Comparison of ENCODE assay signal across 8 cellular contexts in the genomic region with DNA sequence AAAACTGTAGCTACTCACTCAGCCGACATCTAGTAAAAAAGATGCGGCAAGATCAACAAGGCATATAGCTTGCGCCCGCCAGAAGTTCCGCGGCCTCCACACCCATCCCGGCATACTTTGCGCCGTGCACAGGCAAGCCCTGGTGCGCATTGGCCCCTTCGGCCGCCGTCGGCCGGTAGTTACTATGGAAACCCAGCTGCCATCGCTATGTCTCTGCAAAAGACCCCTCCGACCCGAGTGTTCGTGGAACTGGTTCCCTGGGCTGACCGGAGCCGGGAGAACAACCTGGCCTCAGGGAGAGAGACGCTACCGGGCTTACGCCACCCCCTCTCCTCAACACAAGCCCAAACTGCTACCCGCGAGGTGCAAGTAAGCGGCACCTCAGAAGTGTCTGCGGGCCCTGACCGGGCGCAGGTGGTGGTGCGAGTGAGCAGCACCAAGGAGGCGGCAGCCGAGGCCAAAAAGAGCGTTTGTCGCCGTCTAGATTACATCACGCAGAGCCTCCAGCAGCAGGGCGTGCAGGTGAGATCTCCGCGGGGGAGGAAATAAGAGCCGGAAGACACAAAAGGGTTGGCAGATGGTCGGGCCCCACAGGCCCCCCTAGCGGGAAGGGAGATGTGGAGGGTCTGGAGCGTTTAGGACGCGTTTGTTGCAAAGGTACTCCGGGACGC. TPM values are rescaled to one million over a fixed set of nuclear protein-coding genes. Genes with fewer than 3 reads are reported as not detected.
DNase-seq lines count a peak whose midpoint lies in the region; ATAC-seq and TF ChIP-seq lines count a peak whose summit lies in the region.

IRAK1BP1 (plus strand) TSS at position 182 of the 671 bp plus-strand sequence; CDS start at position 208, 26 bp downstream.

- TF ChIP-seq POLR2A in Peyer's patch (IDR thresholded peaks at IDR 0.05), result no peak

- peak within 1 kb of the TSS; percentile 74 for H3K4me3 ChIP-seq in Jurkat, Clone E6-1 (ENCODE audit: low read length)
- peak within 1 kb of the TSS; percentile 63 to 89 (median 72) for H3K4me3 ChIP-seq in Peyer's patch
- peak within 1 kb of the TSS; percentile 95 for H3K4me3 ChIP-seq in fibroblast of pulmonary artery (replicated peaks; ENCODE audit: low read depth, low read length)

- H3K9me3 Mint-ChIP-seq in activated T-helper 1 cell treated with anti-CD3 and anti-CD28 coated beads, Interleukin-12 subunit alpha, Interleukin-12 subunit beta, Interleukin-2, Interleukin-4 antibody, amounts not matched to agents 30 ng/mL and 10 ng/mL and 1 ng/mL, durations not matched to agents 14 hours and 24 hours and 36 hours, result no peaks in the 10 kb centered on the region
- no peaks in the 10 kb centered on the region for H3K9me3 Mint-ChIP-seq in natural killer cell treated with Interleukin-12 subunit alpha and Interleukin-12 subunit beta and Interleukin-15 and Interleukin-18, amount 100 ng/mL, for 72 hours

- peaks cover 0 to 7% (median 0%) of the 10 kb centered on the region in 4 donors for H3K4me1 ChIP-seq in Peyer's patch

- H3K4me1 Mint-ChIP-seq in activated T-helper 1 cell treated with anti-CD3 and anti-CD28 coated beads, Interleukin-12 subunit alpha, Interleukin-12 subunit beta, Interleukin-2, Interleukin-4 antibody, amounts not matched to agents 30 ng/mL and 10 ng/mL and 1 ng/mL, durations not matched to agents 14 hours and 24 hours and 36 hours (ENCODE audit: low read depth), result peaks cover 21% of the 10 kb centered on the region
- peaks cover 10 to 11% of the 10 kb centered on the region in 2 donors for H3K4me1 Mint-ChIP-seq in natural killer cell treated with Interleukin-12 subunit alpha and Interleukin-12 subunit beta and Interleukin-15 and Interleukin-18, amount 100 ng/mL, for 72 hours (ENCODE audit: low read depth in 2 of 2)

- H3K4me3 Mint-ChIP-seq in activated T-helper 1 cell treated with anti-CD3 and anti-CD28 coated beads, Interleukin-12 subunit alpha, Interleukin-12 subunit beta, Interleukin-2, Interleukin-4 antibody, amounts not matched to agents 30 ng/mL and 10 ng/mL and 1 ng/mL, durations not matched to agents 14 hours and 24 hours and 36 hours, result peak within 1 kb of the TSS; percentile 97
- H3K4me3 Mint-ChIP-seq in natural killer cell treated with Interleukin-12 subunit alpha and Interleukin-12 subunit beta and Interleukin-15 and Interleukin-18, amount 100 ng/mL, for 72 hours, result peak within 1 kb of the TSS; percentile 98

- TF ChIP-seq CTCF in Peyer's patch (IDR thresholded peaks at IDR 0.05) (peak in 2 of 6 experiments; percentile 9), fibroblast of pulmonary artery (IDR thresholded peaks at IDR 0.05; ENCODE audit: low read length, missing control alignments) (no peak)

- H3K27ac Mint-ChIP-seq in activated T-helper 1 cell treated with anti-CD3 and anti-CD28 coated beads, Interleukin-12 subunit alpha, Interleukin-12 subunit beta, Interleukin-2, Interleukin-4 antibody, amounts not matched to agents 30 ng/mL and 10 ng/mL and 1 ng/mL, durations not matched to agents 14 hours and 24 hours and 36 hours, result peak within 1 kb of the TSS; percentile 95
- H3K27ac Mint-ChIP-seq in natural killer cell treated with Interleukin-12 subunit alpha and Interleukin-12 subunit beta and Interleukin-15 and Interleukin-18, amount 100 ng/mL, for 72 hours, result peak within 1 kb of the TSS; percentile 89 to 93

- H3K36me3 ChIP-seq in Peyer's patch, result no peaks in the 10 kb centered on the region

- peak; percentile 95 for ATAC-seq in GM21619 (IDR thresholded peaks at IDR 0.05; ENCODE audit: unreplicated experiment)
- peak; percentile 96 to 99 for ATAC-seq in natural killer cell treated with Interleukin-12 subunit alpha and Interleukin-12 subunit beta and Interleukin-15 and Interleukin-18, amount 100 ng/mL, for 72 hours

- H3K36me3 Mint-ChIP-seq in activated T-helper 1 cell treated with anti-CD3 and anti-CD28 coated beads, Interleukin-12 subunit alpha, Interleukin-12 subunit beta, Interleukin-2, Interleukin-4 antibody, amounts not matched to agents 30 ng/mL and 10 ng/mL and 1 ng/mL, durations not matched to agents 14 hours and 24 hours and 36 hours (ENCODE audit: low read depth), result peaks cover 4% of the 10 kb centered on the region
- no peaks in the 10 kb centered on the region for H3K36me3 Mint-ChIP-seq in natural killer cell treated with Interleukin-12 subunit alpha and Interleukin-12 subunit beta and Interleukin-15 and Interleukin-18, amount 100 ng/mL, for 72 hours

- peaks cover 2% of the 10 kb centered on the region for H3K27me3 Mint-ChIP-seq in activated T-helper 1 cell treated with anti-CD3 and anti-CD28 coated beads, Interleukin-12 subunit alpha, Interleukin-12 subunit beta, Interleukin-2, Interleukin-4 antibody, amounts not matched to agents 30 ng/mL and 10 ng/mL and 1 ng/mL, durations not matched to agents 14 hours and 24 hours and 36 hours (ENCODE audit: insufficient read depth)
- H3K27me3 Mint-ChIP-seq in natural killer cell treated with Interleukin-12 subunit alpha and Interleukin-12 subunit beta and Interleukin-15 and Interleukin-18, amount 100 ng/mL, for 72 hours, result no peaks in the 10 kb centered on the region

- intact Hi-C loops in activated T-helper 1 cell treated with anti-CD3 and anti-CD28 coated beads, Interleukin-12 subunit alpha, Interleukin-12 subunit beta, Interleukin-2, Interleukin-4 antibody, amounts not matched to agents 30 ng/mL and 10 ng/mL and 1 ng/mL, durations not matched to agents 14 hours and 24 hours and 36 hours (cut with micrococcal nuclease), result loop anchor here (1.0 to 10.0 kb wide), 6 partner anchors 211 to 1239 kb away; partner anchors contain the start of genes BCKDHB, HMGN3, LCA5 and PHIP

- H3K27ac ChIP-seq in Peyer's patch, result peak within 1 kb of the TSS; percentile 2 to 80 (median 42)

- H3K27me3 ChIP-seq in Peyer's patch, result no peaks in the 10 kb centered on the region

- no peaks in the 10 kb centered on the region for H3K9me3 ChIP-seq in Peyer's patch

- DNase-seq in DMS79 treated with DMSO at 0.1 percent for 48 hours (lab: John Stamatoyannopoulos, UW), result peak; percentile 87
- DNase-seq in Jurkat, Clone E6-1 (ENCODE audit: low read depth, low spot score), result peak; percentile 86
- DNase-seq in Peyer's patch, result peak; percentile 84 to 93 (median 87)
- DNase-seq in activated T-helper 1 cell treated with anti-CD3 and anti-CD28 coated beads, Interleukin-12 subunit alpha, Interleukin-12 subunit beta, Interleukin-2, Interleukin-4 antibody, amounts not matched to agents 30 ng/mL and 10 ng/mL and 1 ng/mL, durations not matched to agents 14 hours and 24 hours and 36 hours (ENCODE audit: low spot score), result peak; percentile 79
- peak; percentile 84 for DNase-seq in fibroblast of pulmonary artery (ENCODE audit: low read depth)
- peak; percentile 83 for DNase-seq in natural killer cell treated with Interleukin-12 subunit alpha and Interleukin-12 subunit beta and Interleukin-15 and Interleukin-18, amount 100 ng/mL, for 72 hours (ENCODE audit: low spot score)
- peak; percentile 75 for DNase-seq in stimulated activated naive CD4-positive, alpha-beta T cell treated with Interleukin-2 at 50 U/mL for 16 hours (lab: John Stamatoyannopoulos, UW)

RNA-seq across cellular contexts. Expression of gene IRAK1BP1, which starts in this region (rescaled TPM):
- polyA plus RNA-seq in Jurkat, Clone E6-1 (2012; ENCODE audit: insufficient read depth, insufficient read length), result 8.7 TPM
- total RNA-seq in Peyer's patch, result 1 to 10 TPM; 1.4 to 3.6 (median 2.6) TPM
- total RNA-seq in activated T-helper 1 cell treated with anti-CD3 and anti-CD28 coated beads, Interleukin-12 subunit alpha, Interleukin-12 subunit beta, Interleukin-2, Interleukin-4 antibody, amounts not matched to agents 30 ng/mL and 10 ng/mL and 1 ng/mL, durations not matched to agents 14 hours and 24 hours and 36 hours, result 3.0 TPM in 2 replicates
- total RNA-seq in natural killer cell treated with Interleukin-12 subunit alpha and Interleukin-12 subunit beta and Interleukin-15 and Interleukin-18, amount 100 ng/mL, for 72 hours, result 1 to 10 TPM; 1.6 to 2.5 TPM

Comparison
In these comparisons a context has a peak if more than half of its experiments do, and no peak if none do; other contexts are left out.
1. Peak in every context shown above with its lines: DNase-seq, ATAC-seq, H3K4me3 ChIP-seq and H3K27ac ChIP-seq.